In the genomic region with DNA sequence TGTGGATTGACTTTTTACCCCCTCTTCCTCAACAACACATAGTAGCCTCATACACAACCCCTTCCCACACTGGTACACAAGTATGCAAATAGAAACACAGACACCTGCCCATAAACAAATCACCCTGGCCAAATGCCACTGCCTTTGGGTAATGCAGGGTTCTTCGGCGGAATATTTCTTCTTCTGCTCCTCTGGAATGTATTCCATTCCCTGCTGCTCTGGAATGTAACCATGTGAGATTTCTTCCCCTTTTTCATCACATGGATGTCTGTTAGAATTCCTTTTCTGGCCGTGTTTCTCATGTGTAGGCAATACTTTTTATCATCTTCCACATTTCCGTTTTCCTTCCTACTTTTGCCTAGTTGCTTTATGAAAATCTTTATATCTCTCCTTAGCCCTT, we compare ENCODE assay signal across 19 cellular contexts.
"Had no signal": no experiment of that assay in that cellular context is flagged by ENCODE, and none has a peak within 500 bp of the region (broad histone marks: within the 10 kb centered on the region; RNA-seq: fewer than 3 reads in every experiment).

No MANE protein-coding gene starts in this region.

- H3K9me3 ChIP-seq: body of pancreas, colonic mucosa, gastrocnemius medialis, right atrium auricular region, tibial artery, vagina had no signal

- H3K27ac ChIP-seq: body of pancreas, colonic mucosa, gastrocnemius medialis, right atrium auricular region, tibial artery, vagina, VCaP had no signal

- DNase-seq: activated CD4-positive, alpha-beta T cell treated with anti-CD3 and anti-CD28 coated beads for 1 hour; activated effector memory CD4-positive, alpha-beta T cell treated with anti-CD3 and anti-CD28 coated beads, Interleukin-2, amount 50 U/mL, for 16 hours; activated naive CD4-positive, alpha-beta T cell treated with anti-CD3 and anti-CD28 coated beads, Interleukin-2, amount 50 U/mL, for 16 hours; activated T-cell treated with anti-CD3 and anti-CD28 coated beads, Interleukin-2, amount 50 U/mL, for 72 hours; body of pancreas; caudate nucleus; colonic mucosa; effector CD4-positive, alpha-beta T cell; gastrocnemius medialis; head of caudate nucleus; stimulated activated CD4-positive, alpha-beta T cell treated with anti-CD3 and anti-CD28 coated beads, Interleukin-2, amount 100 ng/mL, for 24 hours; stimulated activated naive CD4-positive, alpha-beta T cell treated with Interleukin-2 at 50 U/mL for 16 hours; SW 1271; T-helper 2 cell; tibial artery had no signal

- H3K36me3 ChIP-seq: colonic mucosa had no signal

- H3K4me1 ChIP-seq: body of pancreas, colonic mucosa, right atrium auricular region, vagina had no signal

- ATAC-seq: activated T-cell treated with anti-CD3 and anti-CD28 coated beads, Interleukin-2, amount 50 U/mL, for 72 hours; body of pancreas; esophagus mucosa; gastrocnemius medialis had no signal

- H3K27me3 ChIP-seq: body of pancreas, colonic mucosa, gastrocnemius medialis, right atrium auricular region, tibial artery, vagina had no signal

- H3K4me3 ChIP-seq: body of pancreas, colonic mucosa, gastrocnemius medialis, right atrium auricular region, tibial artery, vagina had no signal
